ENCODE assay signal across 13 cellular contexts in genomic region chr17:18161226-18162094, GRCh38. TPM values are rescaled to one million over a fixed set of nuclear protein-coding genes. Genes with fewer than 3 reads are reported as not detected.
DNase-seq lines count a peak whose midpoint lies in the region; ATAC-seq and TF ChIP-seq lines count a peak whose summit lies in the region.
"Had no signal": no experiment of that assay in that cellular context is flagged by ENCODE, and none has a peak within 500 bp of the region (broad histone marks: within the 10 kb centered on the region; RNA-seq: fewer than 3 reads in every experiment).

No MANE protein-coding gene starts in this region.

- H3K4me3 Mint-ChIP-seq in glutamatergic neuron (ENCODE audit: unreplicated experiment): peak overlapping the region; percentile 63
- H3K4me3 Mint-ChIP-seq: B cell, memory B cell had no signal

- H3K27me3 ChIP-seq in WERI-Rb-1 (ENCODE audit: insufficient read depth, low read depth, severe bottlenecking): no peaks in the 10 kb centered on the region

- DNase-seq in GM12865 (ENCODE audit: low read depth): peak; percentile 74
- DNase-seq in glutamatergic neuron: no peak
- no peak for DNase-seq in GM19240 (ENCODE audit: insufficient read length, low spot score)
- DNase-seq in WERI-Rb-1: no peak
- DNase-seq in coronary artery (ENCODE audit: low spot score): no peak
- no peak for DNase-seq in NCI-H2081 (lab: John Stamatoyannopoulos, UW)
- DNase-seq: NCI-H1092 treated with DMSO at 0.1 percent for 48 hours, NCI-H524 had no signal

- no peaks in the 10 kb centered on the region for H3K36me3 ChIP-seq in WERI-Rb-1

- TF ChIP-seq CTCF in GM12865 (IDR thresholded peaks at IDR 0.05; ENCODE audit: insufficient read depth, low read depth, low read length, missing control alignments): no peak
- TF ChIP-seq CTCF in glutamatergic neuron (IDR thresholded peaks at IDR 0.05; ENCODE audit: partially characterized antibody, unreplicated experiment): no peak
- no peak for TF ChIP-seq CTCF in WERI-Rb-1 (IDR thresholded peaks at IDR 0.05; ENCODE audit: low read depth, low read length)
- no peak for TF ChIP-seq CTCF in coronary artery (IDR thresholded peaks at IDR 0.05)

- no peak overlapping the region for H3K4me3 ChIP-seq in GM12865 (ENCODE audit: low read depth, low read length)
- no peak overlapping the region for H3K4me3 ChIP-seq in WERI-Rb-1 (ENCODE audit: low read depth, low read length)
- no peak overlapping the region for H3K4me3 ChIP-seq in coronary artery

- no peaks in the 10 kb centered on the region for H3K36me3 Mint-ChIP-seq in glutamatergic neuron (ENCODE audit: unreplicated experiment)
- H3K36me3 Mint-ChIP-seq: activated naive CD4-positive, alpha-beta T cell treated with anti-CD3 and anti-CD28 coated beads, Interleukin-2, amount 50 U/mL, for 72 hours; memory B cell had no signal

- H3K27ac ChIP-seq in WERI-Rb-1: no peak overlapping the region
- H3K27ac ChIP-seq in coronary artery: no peak overlapping the region

- ATAC-seq in GM19452 (IDR thresholded peaks at IDR 0.05; ENCODE audit: unreplicated experiment) (peak; percentile 59), HG03135 (IDR thresholded peaks at IDR 0.05; ENCODE audit: unreplicated experiment) (peak; percentile 43)
- ATAC-seq: activated naive CD4-positive, alpha-beta T cell treated with anti-CD3 and anti-CD28 coated beads, Interleukin-2, amount 50 U/mL, for 72 hours had no signal

- H3K27me3 Mint-ChIP-seq in glutamatergic neuron (ENCODE audit: unreplicated experiment): peaks cover 13% of the 10 kb centered on the region
- H3K27me3 Mint-ChIP-seq: B cell, memory B cell had no signal

- no peaks in the 10 kb centered on the region for H3K9me3 ChIP-seq in WERI-Rb-1 (ENCODE audit: severe bottlenecking)

- H3K4me1 Mint-ChIP-seq in glutamatergic neuron (ENCODE audit: low read depth, unreplicated experiment): peaks cover 21% of the 10 kb centered on the region

- H3K27ac Mint-ChIP-seq in glutamatergic neuron (ENCODE audit: unreplicated experiment): peak overlapping the region; percentile 12
- H3K27ac Mint-ChIP-seq: B cell, memory B cell had no signal

- peaks cover 2% of the 10 kb centered on the region for H3K9me3 Mint-ChIP-seq in glutamatergic neuron (ENCODE audit: unreplicated experiment)
- H3K9me3 Mint-ChIP-seq: activated naive CD4-positive, alpha-beta T cell treated with anti-CD3 and anti-CD28 coated beads, Interleukin-2, amount 50 U/mL, for 72 hours; memory B cell had no signal

RNA-seq across cellular contexts. Expression of gene ALKBH5, which starts 22.2 kb away (rescaled TPM):
- 62.7 TPM for total RNA-seq in glutamatergic neuron (ENCODE audit: unreplicated experiment)

RNA-seq across cellular contexts. Expression of gene MYO15A, which starts 52.9 kb away (rescaled TPM):
- total RNA-seq in glutamatergic neuron (ENCODE audit: unreplicated experiment): 4.0 TPM
